In the genomic region with DNA sequence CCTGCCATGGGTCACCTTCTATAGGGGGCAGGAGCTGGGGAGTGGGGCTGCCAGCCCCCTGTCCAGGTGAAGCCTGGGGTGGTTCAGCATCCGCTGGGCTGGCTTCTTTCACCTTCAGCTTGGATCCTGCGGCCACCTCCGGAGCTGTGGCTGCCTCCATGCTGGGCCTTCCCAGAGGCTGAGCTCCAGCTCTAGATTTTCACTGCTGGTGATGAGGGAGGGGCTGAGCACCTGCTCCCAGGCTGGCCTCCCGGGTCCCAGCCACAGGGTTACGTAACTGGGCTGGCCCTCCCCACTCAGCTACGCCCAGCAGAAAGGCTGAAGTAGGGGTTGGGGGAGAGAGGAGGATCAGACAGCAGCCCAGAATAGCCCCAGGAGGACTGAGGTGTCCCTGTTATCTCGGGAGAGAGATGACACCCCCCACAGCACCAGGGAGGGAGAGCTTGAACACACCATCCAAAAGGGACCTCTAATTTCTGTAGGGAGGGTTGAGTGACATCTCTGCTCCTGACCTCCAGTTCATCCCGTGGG, we compare ENCODE assay signal across 13 cellular contexts. TPM values are rescaled to one million over a fixed set of nuclear protein-coding genes. Genes with fewer than 3 reads are reported as not detected.
DNase-seq lines count a peak whose midpoint lies in the region; ATAC-seq and TF ChIP-seq lines count a peak whose summit lies in the region.
"Had no signal": no experiment of that assay in that cellular context is flagged by ENCODE, and none has a peak within 500 bp of the region (broad histone marks: within the 10 kb centered on the region; RNA-seq: fewer than 3 reads in every experiment).

A gene with protein sequence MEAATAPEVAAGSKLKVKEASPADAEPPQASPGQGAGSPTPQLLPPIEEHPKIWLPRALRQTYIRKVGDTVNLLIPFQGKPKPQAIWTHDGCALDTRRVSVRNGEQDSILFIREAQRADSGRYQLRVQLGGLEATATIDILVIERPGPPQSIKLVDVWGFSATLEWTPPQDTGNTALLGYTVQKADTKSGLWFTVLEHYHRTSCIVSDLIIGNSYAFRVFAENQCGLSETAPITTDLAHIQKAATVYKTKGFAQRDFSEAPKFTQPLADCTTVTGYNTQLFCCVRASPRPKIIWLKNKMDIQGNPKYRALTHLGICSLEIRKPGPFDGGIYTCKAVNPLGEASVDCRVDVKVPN (minus strand): TSS at position 180 of the 531 bp plus-strand sequence. CDS start 20 bp downstream, at position 160.

- TF ChIP-seq CTCF in WTC11 (IDR thresholded peaks at IDR 0.05): no peak

- POLR2A ChIA-PET in WTC11 (lab: Charles Lee): interaction anchor here (3.0 kb wide), 1 partner anchor 24 kb away, joined by 9 read pairs; a partner anchor contains a TSS

- no peak within 1 kb of the TSS for H3K4me3 Mint-ChIP-seq in WTC11
- H3K4me3 Mint-ChIP-seq: dendritic cell treated with granulocyte-macrophage colony-stimulating factor and Interleukin-4, amounts not matched to agents 40 ng/mL and 50 ng/mL, for 4 days had no signal

- ATAC-seq in WTC11 (no peak; the same call in 1 of the 2 replicates), HG03159 (IDR thresholded peaks at IDR 0.05; ENCODE audit: unreplicated experiment) (no peak), HG02623 (IDR thresholded peaks at IDR 0.05; ENCODE audit: unreplicated experiment) (no peak)

- H3K27ac ChIP-seq in layer of hippocampus (ENCODE audit: low read depth, low read length): peak within 1 kb of the TSS; percentile 97
- H3K27ac ChIP-seq in substantia nigra (ENCODE audit: low read depth, low read length, poor library complexity, severe bottlenecking): peak within 1 kb of the TSS; percentile 99

- H3K4me1 Mint-ChIP-seq in WTC11: peaks cover 17% of the 10 kb centered on the region

- H3K9me3 Mint-ChIP-seq in WTC11: no peaks in the 10 kb centered on the region
- H3K9me3 Mint-ChIP-seq: activated naive CD4-positive, alpha-beta T cell treated with anti-CD3 and anti-CD28 coated beads, Interleukin-2, amount 50 U/mL, for 72 hours; dendritic cell treated with granulocyte-macrophage colony-stimulating factor and Interleukin-4, amounts not matched to agents 40 ng/mL and 50 ng/mL, for 4 days had no signal

- H3K36me3 Mint-ChIP-seq in WTC11: no peaks in the 10 kb centered on the region
- H3K36me3 Mint-ChIP-seq: activated naive CD4-positive, alpha-beta T cell treated with anti-CD3 and anti-CD28 coated beads, Interleukin-2, amount 50 U/mL, for 72 hours had no signal

- H3K27me3 ChIP-seq in layer of hippocampus (ENCODE audit: control insufficient read depth, insufficient read depth, low read length): no peaks in the 10 kb centered on the region

- H3K27me3 Mint-ChIP-seq in WTC11 (ENCODE audit: low read depth): no peaks in the 10 kb centered on the region

- CTCF ChIA-PET in WTC11 (lab: Charles Lee): interaction anchor here (1.0 to 4.6 kb wide), 10 partner anchors 11 to 226 kb away, joined by 3 to 22 read pairs (median 4); a partner anchor contains a TSS

- peak within 1 kb of the TSS; percentile 66 for H3K27ac Mint-ChIP-seq in WTC11
- H3K27ac Mint-ChIP-seq: activated naive CD4-positive, alpha-beta T cell treated with anti-CD3 and anti-CD28 coated beads, Interleukin-2, amount 50 U/mL, for 72 hours; dendritic cell treated with granulocyte-macrophage colony-stimulating factor and Interleukin-4, amounts not matched to agents 40 ng/mL and 50 ng/mL, for 4 days had no signal

- DNase-seq in NCI-H187 (lab: John Stamatoyannopoulos, UW) (peak; percentile 44 to 45), NCI-H187 treated with DMSO at 0.1 percent for 48 hours (lab: John Stamatoyannopoulos, UW) (no peak), WTC11 (ENCODE audit: low spot score) (no peak), substantia nigra (lab: John Stamatoyannopoulos, UW) (peak in 3 of 49 donors; percentile 29 to 43 (median 39)), RKO (ENCODE audit: low spot score) (no peak)
- DNase-seq: T-helper 1 cell had no signal

TF ChIP-seq in WTC11, 78 proteins besides CTCF, POLR2A, EP300 and RAD21 (continues in another document):
- TF ChIP-seq, protein P1, sequence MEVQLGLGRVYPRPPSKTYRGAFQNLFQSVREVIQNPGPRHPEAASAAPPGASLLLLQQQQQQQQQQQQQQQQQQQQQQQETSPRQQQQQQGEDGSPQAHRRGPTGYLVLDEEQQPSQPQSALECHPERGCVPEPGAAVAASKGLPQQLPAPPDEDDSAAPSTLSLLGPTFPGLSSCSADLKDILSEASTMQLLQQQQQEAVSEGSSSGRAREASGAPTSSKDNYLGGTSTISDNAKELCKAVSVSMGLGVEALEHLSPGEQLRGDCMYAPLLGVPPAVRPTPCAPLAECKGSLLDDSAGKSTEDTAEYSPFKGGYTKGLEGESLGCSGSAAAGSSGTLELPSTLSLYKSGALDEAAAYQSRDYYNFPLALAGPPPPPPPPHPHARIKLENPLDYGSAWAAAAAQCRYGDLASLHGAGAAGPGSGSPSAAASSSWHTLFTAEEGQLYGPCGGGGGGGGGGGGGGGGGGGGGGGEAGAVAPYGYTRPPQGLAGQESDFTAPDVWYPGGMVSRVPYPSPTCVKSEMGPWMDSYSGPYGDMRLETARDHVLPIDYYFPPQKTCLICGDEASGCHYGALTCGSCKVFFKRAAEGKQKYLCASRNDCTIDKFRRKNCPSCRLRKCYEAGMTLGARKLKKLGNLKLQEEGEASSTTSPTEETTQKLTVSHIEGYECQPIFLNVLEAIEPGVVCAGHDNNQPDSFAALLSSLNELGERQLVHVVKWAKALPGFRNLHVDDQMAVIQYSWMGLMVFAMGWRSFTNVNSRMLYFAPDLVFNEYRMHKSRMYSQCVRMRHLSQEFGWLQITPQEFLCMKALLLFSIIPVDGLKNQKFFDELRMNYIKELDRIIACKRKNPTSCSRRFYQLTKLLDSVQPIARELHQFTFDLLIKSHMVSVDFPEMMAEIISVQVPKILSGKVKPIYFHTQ (CRISPR knock-in tag; IDR thresholded peaks at IDR 0.05): no peak
- TF ChIP-seq SOX15 (CRISPR knock-in tag; IDR thresholded peaks at IDR 0.05) (no peak), FOXP1 (CRISPR knock-in tag; IDR thresholded peaks at IDR 0.05; ENCODE audit: borderline replicate concordance) (no peak), NR1H2 (CRISPR knock-in tag; IDR thresholded peaks at IDR 0.05) (no peak)
- TF ChIP-seq, protein P2, sequence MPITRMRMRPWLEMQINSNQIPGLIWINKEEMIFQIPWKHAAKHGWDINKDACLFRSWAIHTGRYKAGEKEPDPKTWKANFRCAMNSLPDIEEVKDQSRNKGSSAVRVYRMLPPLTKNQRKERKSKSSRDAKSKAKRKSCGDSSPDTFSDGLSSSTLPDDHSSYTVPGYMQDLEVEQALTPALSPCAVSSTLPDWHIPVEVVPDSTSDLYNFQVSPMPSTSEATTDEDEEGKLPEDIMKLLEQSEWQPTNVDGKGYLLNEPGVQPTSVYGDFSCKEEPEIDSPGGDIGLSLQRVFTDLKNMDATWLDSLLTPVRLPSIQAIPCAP (CRISPR knock-in tag; IDR thresholded peaks at IDR 0.05): no peak
- TF ChIP-seq, protein P3, sequence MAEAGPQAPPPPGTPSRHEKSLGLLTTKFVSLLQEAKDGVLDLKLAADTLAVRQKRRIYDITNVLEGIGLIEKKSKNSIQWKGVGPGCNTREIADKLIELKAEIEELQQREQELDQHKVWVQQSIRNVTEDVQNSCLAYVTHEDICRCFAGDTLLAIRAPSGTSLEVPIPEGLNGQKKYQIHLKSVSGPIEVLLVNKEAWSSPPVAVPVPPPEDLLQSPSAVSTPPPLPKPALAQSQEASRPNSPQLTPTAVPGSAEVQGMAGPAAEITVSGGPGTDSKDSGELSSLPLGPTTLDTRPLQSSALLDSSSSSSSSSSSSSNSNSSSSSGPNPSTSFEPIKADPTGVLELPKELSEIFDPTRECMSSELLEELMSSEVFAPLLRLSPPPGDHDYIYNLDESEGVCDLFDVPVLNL (CRISPR knock-in tag; IDR thresholded peaks at IDR 0.05; ENCODE audit: borderline replicate concordance, low read depth): no peak
- TF ChIP-seq, protein P4, sequence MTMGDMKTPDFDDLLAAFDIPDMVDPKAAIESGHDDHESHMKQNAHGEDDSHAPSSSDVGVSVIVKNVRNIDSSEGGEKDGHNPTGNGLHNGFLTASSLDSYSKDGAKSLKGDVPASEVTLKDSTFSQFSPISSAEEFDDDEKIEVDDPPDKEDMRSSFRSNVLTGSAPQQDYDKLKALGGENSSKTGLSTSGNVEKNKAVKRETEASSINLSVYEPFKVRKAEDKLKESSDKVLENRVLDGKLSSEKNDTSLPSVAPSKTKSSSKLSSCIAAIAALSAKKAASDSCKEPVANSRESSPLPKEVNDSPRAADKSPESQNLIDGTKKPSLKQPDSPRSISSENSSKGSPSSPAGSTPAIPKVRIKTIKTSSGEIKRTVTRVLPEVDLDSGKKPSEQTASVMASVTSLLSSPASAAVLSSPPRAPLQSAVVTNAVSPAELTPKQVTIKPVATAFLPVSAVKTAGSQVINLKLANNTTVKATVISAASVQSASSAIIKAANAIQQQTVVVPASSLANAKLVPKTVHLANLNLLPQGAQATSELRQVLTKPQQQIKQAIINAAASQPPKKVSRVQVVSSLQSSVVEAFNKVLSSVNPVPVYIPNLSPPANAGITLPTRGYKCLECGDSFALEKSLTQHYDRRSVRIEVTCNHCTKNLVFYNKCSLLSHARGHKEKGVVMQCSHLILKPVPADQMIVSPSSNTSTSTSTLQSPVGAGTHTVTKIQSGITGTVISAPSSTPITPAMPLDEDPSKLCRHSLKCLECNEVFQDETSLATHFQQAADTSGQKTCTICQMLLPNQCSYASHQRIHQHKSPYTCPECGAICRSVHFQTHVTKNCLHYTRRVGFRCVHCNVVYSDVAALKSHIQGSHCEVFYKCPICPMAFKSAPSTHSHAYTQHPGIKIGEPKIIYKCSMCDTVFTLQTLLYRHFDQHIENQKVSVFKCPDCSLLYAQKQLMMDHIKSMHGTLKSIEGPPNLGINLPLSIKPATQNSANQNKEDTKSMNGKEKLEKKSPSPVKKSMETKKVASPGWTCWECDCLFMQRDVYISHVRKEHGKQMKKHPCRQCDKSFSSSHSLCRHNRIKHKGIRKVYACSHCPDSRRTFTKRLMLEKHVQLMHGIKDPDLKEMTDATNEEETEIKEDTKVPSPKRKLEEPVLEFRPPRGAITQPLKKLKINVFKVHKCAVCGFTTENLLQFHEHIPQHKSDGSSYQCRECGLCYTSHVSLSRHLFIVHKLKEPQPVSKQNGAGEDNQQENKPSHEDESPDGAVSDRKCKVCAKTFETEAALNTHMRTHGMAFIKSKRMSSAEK (CRISPR knock-in tag; IDR thresholded peaks at IDR 0.05; ENCODE audit: borderline replicate concordance): no peak

RNA-seq across cellular contexts. Expression of the gene that starts here (rescaled TPM):
- total RNA-seq in WTC11 (2021): 0.23 to 1.2 TPM (median 0.94 TPM) in 3 replicates
- total RNA-seq: A172; activated naive CD4-positive, alpha-beta T cell treated with anti-CD3 and anti-CD28 coated beads, Interleukin-2, amount 50 U/mL, for 72 hours; NCI-H460 had no signal

Comparison
In these comparisons a context has a peak if more than half of its experiments do, and no peak if none do; other contexts are left out.
1. DNase-seq: peak in NCI-H187 (2 of 2); none in NCI-H187 treated with DMSO at 0.1 percent for 48 hours (single experiment), WTC11 (single experiment) and RKO (single experiment).